ENCODE assay signal across 10 cellular contexts in genomic region chr21:26124896-26125295, GRCh38. TPM values are rescaled to one million over a fixed set of nuclear protein-coding genes. Genes with fewer than 3 reads are reported as not detected.
A peak's percentile ranks its signal among the peaks of the same experiment; 100 is the strongest.
DNase-seq lines count a peak whose midpoint lies in the region; ATAC-seq, FAIRE-seq and TF ChIP-seq lines count a peak whose summit lies in the region.
"Had no signal": no experiment of that assay in that cellular context is flagged by ENCODE, and none has a peak within 500 bp of the region (broad histone marks: within the 10 kb centered on the region; RNA-seq: fewer than 3 reads in every experiment).

No MANE protein-coding gene starts in this region.

- no peaks in the 10 kb centered on the region for H3K36me3 ChIP-seq in endothelial cell of umbilical vein (ENCODE audit: control insufficient read depth in 2 of 2, extremely low read depth in 1 of 2, insufficient read depth in 2 of 2, low read length in 2 of 2)
- H3K36me3 ChIP-seq in mesendoderm (ENCODE audit: control insufficient read depth, insufficient read depth, low read length) = no peaks in the 10 kb centered on the region
- no peaks in the 10 kb centered on the region for H3K36me3 ChIP-seq in testis (ENCODE audit: low read depth, missing control alignments)

- no peaks in the 10 kb centered on the region for H3K9me3 ChIP-seq in endothelial cell of umbilical vein (replicated peaks; ENCODE audit: control insufficient read depth, insufficient read depth, low read length)
- H3K9me3 ChIP-seq in testis = no peaks in the 10 kb centered on the region

- H3K27me3 ChIP-seq in endothelial cell of umbilical vein (ENCODE audit: control insufficient read depth in 2 of 2, insufficient read depth in 2 of 2, low read length in 2 of 2) = no peaks in the 10 kb centered on the region
- H3K27me3 ChIP-seq in mesendoderm (ENCODE audit: insufficient read depth, low read length, poor library complexity) = no peaks in the 10 kb centered on the region
- no peaks in the 10 kb centered on the region for H3K27me3 ChIP-seq in testis

- no CpG with 5 or more reads among the region's 7 CpGs for WGBS in mesendoderm (ENCODE audit: extremely low coverage, insufficient coverage, low lambda C conversion rate)
- WGBS in testis, 2 donors = 39 to 44% methylated on average over 7 of the region's 7 CpGs

- peak; percentile 53 for ATAC-seq in SK-N-SH treated with all-trans-retinoic acid at 6 μM for 48 hours

- DNase-seq in endothelial cell of umbilical vein (ENCODE audit: low read depth, low spot score) (no peak), mesendoderm (no peak), testis (peak; percentile 43), SK-N-DZ (ENCODE audit: low spot score) (no peak), kidney tubule cell (ENCODE audit: low spot score) (no peak)
- DNase-seq in effector CD4-positive, alpha-beta T cell = no peak
- DNase-seq in activated naive CD4-positive, alpha-beta T cell (lab: John Stamatoyannopoulos, UW) = no peak
- DNase-seq: activated B cell treated with CpG ODN at 0.5 μM for 24 hours, NCI-H1930 had no signal

- H2BK15ac ChIP-seq in mesendoderm (replicated peaks; ENCODE audit: low read depth) = no peak overlapping the region

- no peak overlapping the region for H2AK5ac ChIP-seq in mesendoderm (ENCODE audit: low read length)

- H3K23ac ChIP-seq in mesendoderm (ENCODE audit: low read length) = no peak overlapping the region

- no peaks in the 10 kb centered on the region for H3K9me1 ChIP-seq in endothelial cell of umbilical vein (replicated peaks; ENCODE audit: control insufficient read depth, extremely low read depth, insufficient read depth, low read length)

- H3K4me2 ChIP-seq in endothelial cell of umbilical vein (ENCODE audit: insufficient read depth, low read length) (peak overlapping the region; percentile 12), mesendoderm (ENCODE audit: low read length) (no peak overlapping the region)

- intact Hi-C loops in endothelial cell of umbilical vein (cut with micrococcal nuclease) (loop anchor here (1.0 kb wide), 1 partner anchor 44 kb away; no protein-coding TSS in a partner anchor), testis (cut with DNase I; ENCODE audit: low total_unique reads) (no loop called here)

- no peak overlapping the region for H4K8ac ChIP-seq in mesendoderm (ENCODE audit: low read depth, low read length)

- H3K4me1 ChIP-seq in endothelial cell of umbilical vein (ENCODE audit: control insufficient read depth, extremely low read depth, insufficient read depth, low read length) (peaks cover 60% of the 10 kb centered on the region), mesendoderm (ENCODE audit: control insufficient read depth, low read depth, low read length) (peaks cover 23% of the 10 kb centered on the region), testis (peaks cover 21% of the 10 kb centered on the region)

- no peak overlapping the region for H3K9ac ChIP-seq in endothelial cell of umbilical vein (replicated peaks; ENCODE audit: extremely low read depth, insufficient read depth, low read length)
- H3K9ac ChIP-seq in mesendoderm (ENCODE audit: low read length) = peak overlapping the region; percentile 4

- H3K4me3 ChIP-seq in endothelial cell of umbilical vein (replicated peaks in 1 of 3; ENCODE audit: insufficient read depth in 1 of 3, low read depth in 1 of 3, low read length in 3 of 3) = no peak overlapping the region
- no peak overlapping the region for H3K4me3 ChIP-seq in mesendoderm (ENCODE audit: low read length)
- no peak overlapping the region for H3K4me3 ChIP-seq in testis

- H3K79me2 ChIP-seq in endothelial cell of umbilical vein (ENCODE audit: control insufficient read depth, insufficient read depth, low read length) (peaks cover 99% of the 10 kb centered on the region), mesendoderm (ENCODE audit: control insufficient read depth, insufficient read depth, low read length) (peaks cover 78% of the 10 kb centered on the region)

- dilution Hi-C loops in endothelial cell of umbilical vein (cut with MboI; ENCODE audit: extremely low pct_ligation_motif_present, low sequenced_read_pairs) = no loop called here

- TF ChIP-seq CTCF in endothelial cell of umbilical vein (IDR thresholded peaks at IDR 0.05; ENCODE audit: extremely low read depth in 1 of 2, insufficient read depth in 1 of 2, low read depth in 1 of 2, low read length in 2 of 2) (no peak), testis (IDR thresholded peaks at IDR 0.05) (no peak)

- H3K4ac ChIP-seq in mesendoderm (ENCODE audit: low read depth, low read length) = peak overlapping the region; percentile 6

- H3K79me1 ChIP-seq in mesendoderm (ENCODE audit: low read length) = peaks cover 6% of the 10 kb centered on the region

- CTCF ChIA-PET in endothelial cell of umbilical vein (lab: Charles Lee) = interaction anchor here (0.7 to 1.9 kb wide), 4 partner anchors 8 to 59 kb away, joined by 3 to 7 read pairs (median 4); no protein-coding TSS in a partner anchor

- FAIRE-seq in endothelial cell of umbilical vein (lab: Jason Lieb, UNC) = no peak

- H4K20me1 ChIP-seq in endothelial cell of umbilical vein (replicated peaks; ENCODE audit: control insufficient read depth, extremely low read depth, insufficient read depth, low read length) = peaks cover 12% of the 10 kb centered on the region

- BruUV-seq in endothelial cell of umbilical vein (replicated peaks; lab: Mats Ljungman, UMichigan) = no TSS peak

- no peak overlapping the region for H4K5ac ChIP-seq in mesendoderm (ENCODE audit: low read length)

- peak overlapping the region; percentile 14 for H2BK5ac ChIP-seq in mesendoderm (ENCODE audit: low read length)

- POLR2A ChIA-PET in endothelial cell of umbilical vein (lab: Charles Lee) = no interaction called here

- no peak overlapping the region for H2BK120ac ChIP-seq in mesendoderm (ENCODE audit: low read depth, low read length)

- H3K27ac ChIP-seq in endothelial cell of umbilical vein (ENCODE audit: insufficient read depth, low read depth, low read length) (peak overlapping the region; percentile 60), mesendoderm (ENCODE audit: low read depth, low read length) (peak overlapping the region; percentile 38), testis (peak overlapping the region; percentile 54 to 68)

- H3K18ac ChIP-seq in mesendoderm (ENCODE audit: low read length) = peak overlapping the region; percentile 62

- H3K56ac ChIP-seq in mesendoderm (ENCODE audit: low read length) = peak overlapping the region; percentile 68

- no peak overlapping the region for H2AFZ ChIP-seq in endothelial cell of umbilical vein (ENCODE audit: low read depth, low read length)

- TF ChIP-seq POLR2A in endothelial cell of umbilical vein (IDR thresholded peaks at IDR 0.05; ENCODE audit: low read depth, low read length) (no peak), testis (IDR thresholded peaks at IDR 0.05) (no peak)

TF ChIP-seq in SK-N-SH treated with all-trans-retinoic acid at 6 μM for 48 hours, 23 proteins besides CTCF, POLR2A, EP300 and RAD21 (continues in another document):
- no peak for TF ChIP-seq BACH2 (CRISPR knock-in tag; IDR thresholded peaks at IDR 0.05; ENCODE audit: borderline replicate concordance)
- TF ChIP-seq ESRRG (CRISPR knock-in tag; IDR thresholded peaks at IDR 0.05) = no peak
- TF ChIP-seq OSR1 (CRISPR knock-in tag; IDR thresholded peaks at IDR 0.05) = no peak
- TF ChIP-seq ZFP30 (CRISPR knock-in tag; IDR thresholded peaks at IDR 0.05) = no peak

TF ChIP-seq in endothelial cell of umbilical vein, 7 proteins besides CTCF, POLR2A, EP300 and RAD21:
- no peak for TF ChIP-seq FOS (IDR thresholded peaks at IDR 0.05; ENCODE audit: borderline replicate concordance, insufficient read depth, low read length)
- TF ChIP-seq EZH2 (IDR thresholded peaks at IDR 0.05; ENCODE audit: borderline replicate concordance, low read depth, low read length, severe bottlenecking) = no peak
- TF ChIP-seq POLR2AphosphoS5 (IDR thresholded peaks at IDR 0.05; ENCODE audit: insufficient read depth, low read depth, low read length) = no peak
- no peak for TF ChIP-seq MAX (IDR thresholded peaks at IDR 0.05; ENCODE audit: insufficient read depth, insufficient read length)
- TF ChIP-seq JUN (IDR thresholded peaks at IDR 0.05; ENCODE audit: borderline replicate concordance, insufficient read depth, insufficient read length, low read depth) = no peak
- no peak for TF ChIP-seq MYC (IDR thresholded peaks at IDR 0.05; ENCODE audit: low read depth, low read length)
TF ChIP-seq in endothelial cell of umbilical vein: peak in this region for 0.

RNA-seq across cellular contexts. Expression of gene APP, which starts 45.7 kb away (rescaled TPM):
- total RNA-seq in endothelial cell of umbilical vein (811 and 928 TPM in 2 replicates), testis (100 to 1,000 TPM; 390 to 670 TPM)
- polyA plus RNA-seq in endothelial cell of umbilical vein (760 and 914 TPM in 2 replicates), testis (ENCODE audit: insufficient read depth, low read depth, low replicate concordance) (409 TPM)
- polyA plus RNA-seq in endothelial cell of umbilical vein (2011; cell fraction: cytosol; rRNA removed) = 844 and 980 TPM in 2 replicates
- polyA plus RNA-seq in endothelial cell of umbilical vein (2011; cell fraction: nucleus; rRNA removed) = 694 and 872 TPM in 2 replicates
- polyA plus RNA-seq in endothelial cell of umbilical vein (2012) = 1,000 and 1,270 TPM in 2 replicates
- 1,294 and 1,444 TPM in 2 replicates for polyA minus RNA-seq in endothelial cell of umbilical vein
- polyA minus RNA-seq in endothelial cell of umbilical vein (2011; cell fraction: cytosol; rRNA and poly(A)+ RNA removed) = 91.5 TPM
- 572 and 629 TPM in 2 replicates for polyA minus RNA-seq in endothelial cell of umbilical vein (2011; cell fraction: nucleus; rRNA and poly(A)+ RNA removed)
- 355 TPM for polyA plus RNA-seq in mesendoderm (2013, experiment 1 of 2)
- polyA plus RNA-seq in mesendoderm (2013, experiment 2 of 2) = 363 TPM
- 157 and 161 TPM in 2 replicates for polyA plus RNA-seq in SK-N-DZ (2014; cell fraction: cytosol; rRNA removed)
- polyA plus RNA-seq in SK-N-DZ (2014; cell fraction: nucleus; rRNA removed) = 51.3 and 67.0 TPM in 2 replicates
